8 cellular contexts compared by ENCODE assay signal in the genomic region with DNA sequence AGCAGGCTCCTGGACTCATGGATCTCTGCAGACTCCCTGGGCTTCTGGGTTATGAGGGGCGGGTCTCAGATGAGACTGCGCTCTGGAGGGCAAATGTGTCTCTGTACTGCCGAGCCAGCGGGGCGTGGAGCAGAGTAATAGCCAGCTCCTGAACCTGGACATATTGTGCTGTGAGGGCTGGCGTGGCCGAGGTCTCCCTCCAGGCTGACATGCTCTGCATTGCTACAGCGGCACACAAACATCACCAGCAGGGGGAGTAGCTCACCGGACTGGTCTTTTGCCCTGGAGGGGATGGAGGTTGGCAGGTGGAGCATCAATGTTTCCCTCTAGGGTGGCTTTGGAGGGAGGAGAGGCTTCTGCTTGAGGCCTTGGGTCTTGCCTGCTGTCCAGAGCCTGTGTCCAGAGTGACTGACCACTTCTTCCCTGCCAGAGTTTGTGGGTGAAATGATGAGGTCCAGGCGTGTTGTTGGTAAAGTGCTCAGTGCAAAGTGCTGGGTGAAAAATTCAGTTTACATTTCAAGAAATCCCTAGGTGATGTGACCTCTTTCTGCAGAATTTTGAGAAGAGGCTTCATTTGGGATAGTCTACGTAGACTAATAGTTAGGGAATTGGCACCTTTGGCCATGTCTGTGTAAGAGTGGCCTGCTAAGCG. TPM values are rescaled to one million over a fixed set of nuclear protein-coding genes. Genes with fewer than 3 reads are reported as not detected.
DNase-seq lines count a peak whose midpoint lies in the region; ATAC-seq and TF ChIP-seq lines count a peak whose summit lies in the region.

No MANE protein-coding gene starts in this region.

- H3K27ac Mint-ChIP-seq in CD4-positive, CD25-positive, alpha-beta regulatory T cell = no peak overlapping the region

- peak; percentile 34 to 54 for ATAC-seq in CD4-positive, CD25-positive, alpha-beta regulatory T cell (ENCODE audit: low read depth in 2 of 2)
- ATAC-seq in GM21423 (IDR thresholded peaks at IDR 0.05; ENCODE audit: unreplicated experiment) = no peak

- CTCF ChIA-PET in OCI-LY7 (lab: Charles Lee; ENCODE audit: unreplicated experiment) = interaction anchor here (0.6 to 1.1 kb wide), 2 partner anchors 302 to 533 kb away, joined by 3 read pairs; no protein-coding TSS in a partner anchor

- peaks cover 0 to 2% (median 0%) of the 10 kb centered on the region in 4 donors for H3K4me1 Mint-ChIP-seq in CD4-positive, CD25-positive, alpha-beta regulatory T cell

- H3K27ac ChIP-seq in CD4-positive, CD25-positive, alpha-beta regulatory T cell (ENCODE audit: insufficient read depth, low read length, poor library complexity, severe bottlenecking) = no peak overlapping the region
- no peak overlapping the region for H3K27ac ChIP-seq in OCI-LY7 (ENCODE audit: low read depth, low read length, poor library complexity, severe bottlenecking)

- BruUV-seq in OCI-LY7 (replicated peaks; lab: Mats Ljungman, UMichigan) = no TSS peak

- H2AFZ ChIP-seq in OCI-LY7 (ENCODE audit: low read length) = no peak overlapping the region

- H3K4me3 ChIP-seq in CD4-positive, CD25-positive, alpha-beta regulatory T cell (ENCODE audit: low read depth, low read length) = no peak overlapping the region
- H3K4me3 ChIP-seq in H7 (ENCODE audit: insufficient read depth, low read depth, low read length) = no peak overlapping the region
- H3K4me3 ChIP-seq in OCI-LY7 (ENCODE audit: low read depth, low read length, poor library complexity, severe bottlenecking) = no peak overlapping the region
- H3K4me3 ChIP-seq in fibroblast of villous mesenchyme (ENCODE audit: low read depth, low read length) = no peak overlapping the region
- H3K4me3 ChIP-seq in retinal pigment epithelial cell (ENCODE audit: low read length) = no peak overlapping the region

- peak; percentile 91 for TF ChIP-seq CTCF in OCI-LY7 (conservative IDR thresholded peaks at IDR 0.05; ENCODE audit: low read length)
- peak; percentile 65 for TF ChIP-seq CTCF in fibroblast of villous mesenchyme (IDR thresholded peaks at IDR 0.05; ENCODE audit: insufficient read depth, low read depth, low read length)
- peak; percentile 93 for TF ChIP-seq CTCF in retinal pigment epithelial cell (conservative IDR thresholded peaks at IDR 0.05; ENCODE audit: low read depth, low read length)

- no peak overlapping the region for H3K4me3 Mint-ChIP-seq in CD4-positive, CD25-positive, alpha-beta regulatory T cell

- H4K20me1 ChIP-seq in OCI-LY7 (ENCODE audit: insufficient read depth, low read length) = no peaks in the 10 kb centered on the region

- H3K36me3 ChIP-seq in CD4-positive, CD25-positive, alpha-beta regulatory T cell (ENCODE audit: control insufficient read depth, insufficient read depth, low read length) = no peaks in the 10 kb centered on the region
- no peaks in the 10 kb centered on the region for H3K36me3 ChIP-seq in H7 (replicated peaks; ENCODE audit: control insufficient read depth, insufficient read depth, low read length)
- H3K36me3 ChIP-seq in OCI-LY7 (ENCODE audit: insufficient read depth, low read length) = no peaks in the 10 kb centered on the region

- H3K79me2 ChIP-seq in OCI-LY7 (ENCODE audit: insufficient read depth, low read depth, low read length) = no peaks in the 10 kb centered on the region

- peaks cover 34% of the 10 kb centered on the region for H3K27me3 Mint-ChIP-seq in CD4-positive, CD25-positive, alpha-beta regulatory T cell

- H3K9me2 ChIP-seq in OCI-LY7 (ENCODE audit: insufficient read depth, low read length) = no peaks in the 10 kb centered on the region

- H3K9me3 ChIP-seq in CD4-positive, CD25-positive, alpha-beta regulatory T cell (ENCODE audit: control insufficient read depth in 2 of 2, low read length in 2 of 2) = no peaks in the 10 kb centered on the region
- H3K9me3 ChIP-seq in OCI-LY7 (ENCODE audit: low read length) = no peaks in the 10 kb centered on the region

- H3K27me3 ChIP-seq in CD4-positive, CD25-positive, alpha-beta regulatory T cell (ENCODE audit: control insufficient read depth, insufficient read depth, low read length) = peaks cover 4% of the 10 kb centered on the region
- no peaks in the 10 kb centered on the region for H3K27me3 ChIP-seq in H7 (ENCODE audit: control insufficient read depth, insufficient read depth, low read length)

- POLR2A ChIA-PET in OCI-LY7 (lab: Charles Lee) = interaction anchor here (0.6 kb wide), 2 partner anchors 387 to 398 kb away, joined by 3 to 4 read pairs; no protein-coding TSS in a partner anchor

- DNase-seq in CD4-positive, CD25-positive, alpha-beta regulatory T cell = peak; percentile 25 to 57 (median 31)
- DNase-seq in H7 = peak; percentile 88
- DNase-seq in OCI-LY7 (ENCODE audit: low spot score) = peak; percentile 67
- DNase-seq in activated T-cell treated with anti-CD3 and anti-CD28 coated beads for 24 hours (ENCODE audit: low read depth) = peak; percentile 52
- peak; percentile 27 for DNase-seq in fibroblast of villous mesenchyme (ENCODE audit: low read depth)
- DNase-seq in retinal pigment epithelial cell (ENCODE audit: low read depth) = no peak
- no peak for DNase-seq in G401 (ENCODE audit: low spot score)

- in situ Hi-C loops in G401 (cut with HindIII; ENCODE audit: low sequenced_read_pairs) = no loop called here

- no peaks in the 10 kb centered on the region for H3K4me1 ChIP-seq in CD4-positive, CD25-positive, alpha-beta regulatory T cell (ENCODE audit: control insufficient read depth, insufficient read depth, low read length, poor library complexity, severe bottlenecking)
- no peaks in the 10 kb centered on the region for H3K4me1 ChIP-seq in OCI-LY7 (ENCODE audit: insufficient read depth, low read length, poor library complexity, severe bottlenecking)

- intact Hi-C loops in OCI-LY7 (cut with micrococcal nuclease; ENCODE audit: unreplicated experiment) = loop anchor here (10.0 kb wide), 1 partner anchor 1161 kb away; no protein-coding TSS in a partner anchor

- no peaks in the 10 kb centered on the region for H3K36me3 Mint-ChIP-seq in CD4-positive, CD25-positive, alpha-beta regulatory T cell

- H3K4me2 ChIP-seq in OCI-LY7 (ENCODE audit: low read length) = no peak overlapping the region

- H3K9me3 Mint-ChIP-seq in CD4-positive, CD25-positive, alpha-beta regulatory T cell = no peaks in the 10 kb centered on the region

RNA-seq across cellular contexts. Expression of a gene that starts 10.9 kb away (rescaled TPM):
- total RNA-seq in CD4-positive, CD25-positive, alpha-beta regulatory T cell = 15.7 TPM
- 1 to 10 TPM in 1 of 4 donors, under 1 TPM in 3; 0.16 to 1.3 (median 0.29) TPM for polyA plus RNA-seq in CD4-positive, CD25-positive, alpha-beta regulatory T cell
- total RNA-seq in H7 (2014; rRNA removed; shearing (Covaris generic)) = 3.7 and 7.5 TPM in 2 replicates
- not detected in 2 replicates for total RNA-seq in OCI-LY7 (2014; rRNA removed; shearing (Covaris generic))
- not detected in 2 replicates for total RNA-seq in OCI-LY7 (2022)
- 0.43 and 0.64 TPM in 2 replicates for total RNA-seq in fibroblast of villous mesenchyme
- not detected in 2 replicates for total RNA-seq in G401 (2014; rRNA removed; shearing (Covaris generic))

Comparison
In these comparisons a context has a peak if more than half of its experiments do, and no peak if none do; other contexts are left out.
1. DNase-seq: peak in CD4-positive, CD25-positive, alpha-beta regulatory T cell (3 of 3), H7 (single experiment), OCI-LY7 (single experiment), activated T-cell treated with anti-CD3 and anti-CD28 coated beads for 24 hours (single experiment) and fibroblast of villous mesenchyme (single experiment); none in retinal pigment epithelial cell (single experiment) and G401 (single experiment).
2. Peak in every context shown above with its lines, with median percentiles within 50 percentile points of each other: CTCF ChIP-seq.